ENCODE assay signal across 9 cellular contexts in genomic region chr14:105487986-105488777, GRCh38. TPM values are rescaled to one million over a fixed set of nuclear protein-coding genes. Genes with fewer than 3 reads are reported as not detected.
A peak's percentile ranks its signal among the peaks of the same experiment; 100 is the strongest.
DNase-seq lines count a peak whose midpoint lies in the region; ATAC-seq and TF ChIP-seq lines count a peak whose summit lies in the region.
"Had no signal": no experiment of that assay in that cellular context is flagged by ENCODE, and none has a peak within 500 bp of the region (broad histone marks: within the 10 kb centered on the region; RNA-seq: fewer than 3 reads in every experiment).

No MANE protein-coding gene starts in this region.

- H3K9me2 ChIP-seq in GM23248 (ENCODE audit: insufficient read depth) = no peaks in the 10 kb centered on the region
- H3K9me2 ChIP-seq in hepatocyte (replicated peaks; ENCODE audit: insufficient read depth) = no peaks in the 10 kb centered on the region

- no peaks in the 10 kb centered on the region for H3F3A ChIP-seq in GM23248 (ENCODE audit: insufficient read depth)

- peaks cover 2% of the 10 kb centered on the region for H3K36me3 Mint-ChIP-seq in activated CD4-positive, alpha-beta memory T cell treated with anti-CD3 and anti-CD28 coated beads for 36 hours
- H3K36me3 Mint-ChIP-seq in stimulated activated naive B cell treated with anti-CD40 and anti-IgM and Interleukin-4, amounts not matched to agents 10 μg/mL and 1 μg/mL and 100 μg/mL, for 72 hours = peaks cover 12 to 17% of the 10 kb centered on the region in 2 donors

- H3K9me3 Mint-ChIP-seq in activated CD4-positive, alpha-beta memory T cell treated with anti-CD3 and anti-CD28 coated beads for 36 hours = no peaks in the 10 kb centered on the region
- peaks cover 0 to 2% of the 10 kb centered on the region in 2 donors for H3K9me3 Mint-ChIP-seq in stimulated activated naive B cell treated with anti-CD40 and anti-IgM and Interleukin-4, amounts not matched to agents 10 μg/mL and 1 μg/mL and 100 μg/mL, for 72 hours

- in situ Hi-C loops in GM23248 (cut with MboI) = no loop called here

- ATAC-seq in stimulated activated naive B cell treated with anti-CD40 and anti-IgM and Interleukin-4, amounts not matched to agents 10 μg/mL and 1 μg/mL and 100 μg/mL, for 72 hours (replicated peaks) = no peak
- ATAC-seq in HG03520 (IDR thresholded peaks at IDR 0.05; ENCODE audit: unreplicated experiment) (no peak), HG03135 (IDR thresholded peaks at IDR 0.05; ENCODE audit: unreplicated experiment) (no peak)

- intact Hi-C loops in activated CD4-positive, alpha-beta memory T cell treated with anti-CD3 and anti-CD28 coated beads for 36 hours (cut with micrococcal nuclease) = no loop called here

- H3K4me2 ChIP-seq in GM23248 (ENCODE audit: unreplicated experiment) = no peak overlapping the region
- peak overlapping the region; percentile 66 for H3K4me2 ChIP-seq in hepatocyte

- H3K27me3 ChIP-seq in GM23248 (replicated peaks; ENCODE audit: insufficient read depth) (peaks cover 17% of the 10 kb centered on the region), hepatocyte (peaks cover 18% of the 10 kb centered on the region)

- peak overlapping the region; percentile 39 for H3K9ac ChIP-seq in GM23248

- H4K20me1 ChIP-seq in GM23248 (ENCODE audit: insufficient read depth) (no peaks in the 10 kb centered on the region), hepatocyte (ENCODE audit: insufficient read depth, poor library complexity, severe bottlenecking) (no peaks in the 10 kb centered on the region)

- POLR2A ChIA-PET in activated CD4-positive, alpha-beta memory T cell treated with anti-CD3 and anti-CD28 coated beads for 36 hours (lab: Charles Lee) = interaction anchor here (4.9 kb wide), 1 partner anchor 7 kb away, joined by 55 read pairs; no protein-coding TSS in a partner anchor

- peaks cover 36% of the 10 kb centered on the region for H3K4me1 Mint-ChIP-seq in activated CD4-positive, alpha-beta memory T cell treated with anti-CD3 and anti-CD28 coated beads for 36 hours (ENCODE audit: low read depth)
- peaks cover 41 to 65% of the 10 kb centered on the region in 2 donors for H3K4me1 Mint-ChIP-seq in stimulated activated naive B cell treated with anti-CD40 and anti-IgM and Interleukin-4, amounts not matched to agents 10 μg/mL and 1 μg/mL and 100 μg/mL, for 72 hours

- DNase-seq in GM23248 (no peak), hepatocyte (ENCODE audit: low spot score) (no peak), NCI-H2029 treated with DMSO at 0.1 percent for 48 hours (lab: John Stamatoyannopoulos, UW) (no peak), DMS 273 (lab: John Stamatoyannopoulos, UW; ENCODE audit: unreplicated experiment) (no peak)
- peak; percentile 52 for DNase-seq in activated CD4-positive, alpha-beta memory T cell treated with anti-CD3 and anti-CD28 coated beads for 36 hours
- no peak for DNase-seq in stimulated activated naive B cell treated with anti-CD40 and anti-IgM and Interleukin-4, amounts not matched to agents 10 μg/mL and 1 μg/mL and 100 μg/mL, for 72 hours
- DNase-seq: KG1 had no signal

- CTCF ChIA-PET in activated CD4-positive, alpha-beta memory T cell treated with anti-CD3 and anti-CD28 coated beads for 36 hours (lab: Charles Lee) = interaction anchor here (3.4 to 4.5 kb wide), 3 partner anchors 7 to 117 kb away, joined by 23 to 177 read pairs (median 138); no protein-coding TSS in a partner anchor

- no peaks in the 10 kb centered on the region for H3K9me3 ChIP-seq in GM23248 (ENCODE audit: low read depth)
- no peaks in the 10 kb centered on the region for H3K9me3 ChIP-seq in hepatocyte (ENCODE audit: low read depth)

- no peak overlapping the region for H3K4me3 ChIP-seq in GM23248
- H3K4me3 ChIP-seq in hepatocyte = no peak overlapping the region

- peaks cover 11% of the 10 kb centered on the region; the same call in 1 of the 2 replicates for H3K4me1 ChIP-seq in GM23248 (ENCODE audit: insufficient read depth)
- peaks cover 13% of the 10 kb centered on the region for H3K4me1 ChIP-seq in hepatocyte (ENCODE audit: insufficient read depth)

- H2AFZ ChIP-seq in GM23248 (no peak overlapping the region), hepatocyte (no peak overlapping the region)

- WGBS in GM23248 (ENCODE audit: low coverage in 1 of 2, low lambda C conversion rate in 2 of 2, missing lambda C conversion rate in 2 of 2), 2 experiments = 40 to 43% methylated on average over 20 to 26 of the region's 26 CpGs
- WGBS in hepatocyte (ENCODE audit: low lambda C conversion rate, missing lambda C conversion rate) = 88% methylated on average over 20 of the region's 26 CpGs

- H3K27ac ChIP-seq in GM23248 (no peak overlapping the region), hepatocyte (no peak overlapping the region)

- TF ChIP-seq CTCF in hepatocyte (IDR thresholded peaks at IDR 0.05; ENCODE audit: poor library complexity) = no peak

- no peaks in the 10 kb centered on the region for H3K27me3 Mint-ChIP-seq in activated CD4-positive, alpha-beta memory T cell treated with anti-CD3 and anti-CD28 coated beads for 36 hours
- no peaks in the 10 kb centered on the region for H3K27me3 Mint-ChIP-seq in stimulated activated naive B cell treated with anti-CD40 and anti-IgM and Interleukin-4, amounts not matched to agents 10 μg/mL and 1 μg/mL and 100 μg/mL, for 72 hours

- H3K27ac Mint-ChIP-seq in activated CD4-positive, alpha-beta memory T cell treated with anti-CD3 and anti-CD28 coated beads for 36 hours = peak overlapping the region; percentile 75
- peak overlapping the region; percentile 73 for H3K27ac Mint-ChIP-seq in stimulated activated naive B cell treated with anti-CD40 and anti-IgM and Interleukin-4, amounts not matched to agents 10 μg/mL and 1 μg/mL and 100 μg/mL, for 72 hours

- H3K4me3 Mint-ChIP-seq in activated CD4-positive, alpha-beta memory T cell treated with anti-CD3 and anti-CD28 coated beads for 36 hours = peak overlapping the region; percentile 80
- H3K4me3 Mint-ChIP-seq in stimulated activated naive B cell treated with anti-CD40 and anti-IgM and Interleukin-4, amounts not matched to agents 10 μg/mL and 1 μg/mL and 100 μg/mL, for 72 hours = peak overlapping the region; percentile 84 to 87

- no peaks in the 10 kb centered on the region for H3K79me2 ChIP-seq in GM23248 (ENCODE audit: insufficient read depth)
- H3K79me2 ChIP-seq in hepatocyte = no peaks in the 10 kb centered on the region

- H3K36me3 ChIP-seq in GM23248 (ENCODE audit: low read depth) (no peaks in the 10 kb centered on the region), hepatocyte (replicated peaks; ENCODE audit: insufficient read depth, low read depth) (no peaks in the 10 kb centered on the region)

RNA-seq across cellular contexts. Expression of gene CRIP1, which starts 1.5 kb away (rescaled TPM):
- total RNA-seq in GM23248 (2014; rRNA removed; shearing (Covaris generic)) = 1.8 and 12.3 TPM in 2 replicates
- 32.7 and 37.7 TPM in 2 replicates for polyA plus RNA-seq in GM23248 (2016; fragmentation: Nextera tagmentation; extraction: Ambion mirVana)
- total RNA-seq in activated CD4-positive, alpha-beta memory T cell treated with anti-CD3 and anti-CD28 coated beads for 36 hours = 100 to 1,000 TPM; 390 to 397 TPM
- total RNA-seq in hepatocyte = 1.8 and 5.8 TPM in 2 replicates
- 14.7 and 19.6 TPM in 2 replicates for polyA plus RNA-seq in hepatocyte

RNA-seq across cellular contexts. Expression of gene TEDC1, which starts 2.9 kb away (rescaled TPM):
- total RNA-seq in GM23248 (2014; rRNA removed; shearing (Covaris generic)) = 8.7 and 9.8 TPM in 2 replicates
- polyA plus RNA-seq in GM23248 (2016; fragmentation: Nextera tagmentation; extraction: Ambion mirVana) (4.0 and 6.4 TPM in 2 replicates), hepatocyte (4.9 and 5.1 TPM in 2 replicates)
- total RNA-seq in activated CD4-positive, alpha-beta memory T cell treated with anti-CD3 and anti-CD28 coated beads for 36 hours = 10 to 100 TPM; 40.2 to 44.8 TPM
- total RNA-seq in hepatocyte = 3.5 and 3.9 TPM in 2 replicates

RNA-seq across cellular contexts. Expression of gene CRIP2, which starts 13.6 kb away (rescaled TPM):
- 149 and 188 TPM in 2 replicates for total RNA-seq in GM23248 (2014; rRNA removed; shearing (Covaris generic))
- polyA plus RNA-seq in GM23248 (2016; fragmentation: Nextera tagmentation; extraction: Ambion mirVana) (317 and 319 TPM in 2 replicates), hepatocyte (29.1 and 45.6 TPM in 2 replicates)
- total RNA-seq in activated CD4-positive, alpha-beta memory T cell treated with anti-CD3 and anti-CD28 coated beads for 36 hours = 1 to 10 TPM; 2.7 to 2.8 TPM
- 8.3 and 11.3 TPM in 2 replicates for total RNA-seq in hepatocyte

RNA-seq across cellular contexts. Expression of gene TMEM121, which starts 38.2 kb away (rescaled TPM):
- total RNA-seq in GM23248 (2014; rRNA removed; shearing (Covaris generic)) = 11.1 and 20.5 TPM in 2 replicates
- polyA plus RNA-seq in GM23248 (2016; fragmentation: Nextera tagmentation; extraction: Ambion mirVana) (4.1 and 5.8 TPM in 2 replicates), hepatocyte (3.0 and 5.8 TPM in 2 replicates)
- total RNA-seq in activated CD4-positive, alpha-beta memory T cell treated with anti-CD3 and anti-CD28 coated beads for 36 hours = 10 to 100 TPM in 1 of 2 experiments, 1 to 10 TPM in 1; 9.7 to 10.2 TPM
- total RNA-seq in hepatocyte = 2.3 and 3.0 TPM in 2 replicates

Comparison
In these comparisons a context has a peak if more than half of its experiments do, and no peak if none do; other contexts are left out.
1. RNA of gene CRIP1, which starts 1.5 kb away (total RNA-seq): 390 to 397 TPM in activated CD4-positive, alpha-beta memory T cell treated with anti-CD3 and anti-CD28 coated beads for 36 hours; 1.8 to 12.3 TPM in GM23248 and 1.8 to 5.8 TPM in hepatocyte; every median in the first group is over 10 times any median in the second.
2. RNA of gene CRIP2, which starts 13.6 kb away (total RNA-seq): 149 to 188 TPM in GM23248; 8.3 to 11.3 TPM in hepatocyte and 2.7 to 2.8 TPM in activated CD4-positive, alpha-beta memory T cell treated with anti-CD3 and anti-CD28 coated beads for 36 hours; every median in the first group is over 10 times any median in the second.